ENCODE assay signal across 7 cellular contexts in genomic region chr15:61226313-61227250, GRCh38. TPM values are rescaled to one million over a fixed set of nuclear protein-coding genes. Genes with fewer than 3 reads are reported as not detected.
DNase-seq lines count a peak whose midpoint lies in the region; TF ChIP-seq lines count a peak whose summit lies in the region.

No MANE protein-coding gene starts in this region.

- DNase-seq in kidney epithelial cell (ENCODE audit: low read depth) (no peak), OCI-M1 (lab: John Stamatoyannopoulos, UW) (no peak), ACHN (no peak)
- no peak for DNase-seq in CD8-positive, alpha-beta memory T cell

- H3K27ac Mint-ChIP-seq in brain, result peak overlapping the region; percentile 4 to 93 (median 85)
- H3K27ac Mint-ChIP-seq in CD8-positive, alpha-beta memory T cell, result no peak overlapping the region

- H3K4me3 Mint-ChIP-seq in brain, result peak overlapping the region; percentile 94 to 100 (median 98)
- H3K4me3 Mint-ChIP-seq in CD8-positive, alpha-beta memory T cell, result peak overlapping the region in 2 of 7 donors; percentile 39 to 43

- peaks cover 24% of the 10 kb centered on the region for H3K27me3 Mint-ChIP-seq in brain
- peaks cover 38 to 75% of the 10 kb centered on the region in 2 donors for H3K27me3 Mint-ChIP-seq in CD8-positive, alpha-beta memory T cell

- H3K4me1 ChIP-seq in HUES6 (ENCODE audit: control insufficient read depth, insufficient read depth, low read length) (peaks cover 12% of the 10 kb centered on the region), subcutaneous abdominal adipose tissue (ENCODE audit: control insufficient read depth in 5 of 5, insufficient read depth in 5 of 5, low read length in 5 of 5) (peaks cover 3 to 31% (median 27%) of the 10 kb centered on the region in 5 donors)
- H3K4me1 ChIP-seq in CD8-positive, alpha-beta memory T cell (ENCODE audit: insufficient read depth, low read length), result peaks cover 13% of the 10 kb centered on the region

- H3K4me3 ChIP-seq in HUES6 (ENCODE audit: low read depth, low read length) (peak overlapping the region; percentile 78), kidney epithelial cell (ENCODE audit: low read depth, low read length) (peak overlapping the region; percentile 68), subcutaneous abdominal adipose tissue (ENCODE audit: low read depth in 1 of 5, low read length in 5 of 5) (peak overlapping the region; percentile 49 to 81 (median 74))
- no peak overlapping the region for H3K4me3 ChIP-seq in CD8-positive, alpha-beta memory T cell (ENCODE audit: low read length)

- CTCF ChIA-PET in CD8-positive, alpha-beta memory T cell (lab: Charles Lee), result no interaction called here

- no peaks in the 10 kb centered on the region for H3K36me3 Mint-ChIP-seq in brain
- no peaks in the 10 kb centered on the region for H3K36me3 Mint-ChIP-seq in CD8-positive, alpha-beta memory T cell

- POLR2A ChIA-PET in CD8-positive, alpha-beta memory T cell (lab: Charles Lee), result no interaction called here

- no peaks in the 10 kb centered on the region for H3K9me3 ChIP-seq in HUES6 (ENCODE audit: control insufficient read depth, insufficient read depth, low read depth, low read length)
- no peaks in the 10 kb centered on the region for H3K9me3 ChIP-seq in subcutaneous abdominal adipose tissue (ENCODE audit: control insufficient read depth in 5 of 5, low read length in 5 of 5)
- no peaks in the 10 kb centered on the region for H3K9me3 ChIP-seq in CD8-positive, alpha-beta memory T cell (ENCODE audit: low read length)

- H3K9ac ChIP-seq in HUES6 (ENCODE audit: low read length) (no peak overlapping the region), subcutaneous abdominal adipose tissue (ENCODE audit: low read length in 5 of 5) (peak overlapping the region in 2 of 5 donors; percentile 34 to 62)

- peaks cover 30% of the 10 kb centered on the region for H3K4me1 Mint-ChIP-seq in brain
- peaks cover 3 to 18% (median 12%) of the 10 kb centered on the region in 3 donors for H3K4me1 Mint-ChIP-seq in CD8-positive, alpha-beta memory T cell

- TF ChIP-seq CTCF in brain (conservative IDR thresholded peaks at IDR 0.05), result no peak
- TF ChIP-seq CTCF in kidney epithelial cell (IDR thresholded peaks at IDR 0.05; ENCODE audit: insufficient read depth, low read length, poor library complexity, severe bottlenecking), result no peak

- no peaks in the 10 kb centered on the region for H3K9me3 Mint-ChIP-seq in brain
- no peaks in the 10 kb centered on the region for H3K9me3 Mint-ChIP-seq in CD8-positive, alpha-beta memory T cell

- H3K27me3 ChIP-seq in HUES6 (ENCODE audit: control insufficient read depth, insufficient read depth, low read length) (peaks cover 44% of the 10 kb centered on the region), kidney epithelial cell (ENCODE audit: control insufficient read depth, insufficient read depth, low read length) (peaks cover 11% of the 10 kb centered on the region), subcutaneous abdominal adipose tissue (ENCODE audit: control insufficient read depth in 5 of 5, insufficient read depth in 4 of 5, low read length in 5 of 5) (peaks cover 0 to 2% (median 0%) of the 10 kb centered on the region in 5 donors)
- peaks cover 13% of the 10 kb centered on the region for H3K27me3 ChIP-seq in CD8-positive, alpha-beta memory T cell (ENCODE audit: insufficient read depth, low read length, poor library complexity, severe bottlenecking)

- H3K36me3 ChIP-seq in HUES6 (ENCODE audit: control insufficient read depth, insufficient read depth, low read length) (no peaks in the 10 kb centered on the region), kidney epithelial cell (ENCODE audit: control insufficient read depth, insufficient read depth, low read length) (no peaks in the 10 kb centered on the region), subcutaneous abdominal adipose tissue (ENCODE audit: control insufficient read depth in 5 of 5, insufficient read depth in 5 of 5, low read length in 5 of 5) (no peaks in the 10 kb centered on the region)
- H3K36me3 ChIP-seq in CD8-positive, alpha-beta memory T cell (ENCODE audit: insufficient read depth, low read length), result no peaks in the 10 kb centered on the region

- in situ Hi-C loops in ACHN (cut with HindIII; ENCODE audit: low pct_ligation_motif_present, low pct_unique_long_range_greater_than_20kb, low sequenced_read_pairs), result no loop called here

- H3K27ac ChIP-seq in HUES6 (ENCODE audit: low read depth, low read length), result no peak overlapping the region
- H3K27ac ChIP-seq in subcutaneous abdominal adipose tissue (ENCODE audit: low read depth, low read length), result no peak overlapping the region
- no peak overlapping the region for H3K27ac ChIP-seq in CD8-positive, alpha-beta memory T cell (ENCODE audit: low read depth, low read length)

RNA-seq across cellular contexts. Expression of gene RORA, which starts 2.5 kb away (rescaled TPM):
- polyA plus RNA-seq in brain (ENCODE audit: insufficient read depth, low read depth, low replicate concordance), result 11.9 TPM
- total RNA-seq in kidney epithelial cell, result 2.8 and 3.6 TPM in 2 replicates
- 10 to 100 TPM; 34.5 to 35.1 TPM for total RNA-seq in CD8-positive, alpha-beta memory T cell
- polyA plus RNA-seq in CD8-positive, alpha-beta memory T cell, result 73.6 TPM

Comparison
In these comparisons a context has a peak if more than half of its experiments do, and no peak if none do; other contexts are left out.
1. H3K27ac Mint-ChIP-seq: peak in brain (5 of 5); none in CD8-positive, alpha-beta memory T cell (0 of 8).